9 cellular contexts compared by ENCODE assay signal in the genomic region with DNA sequence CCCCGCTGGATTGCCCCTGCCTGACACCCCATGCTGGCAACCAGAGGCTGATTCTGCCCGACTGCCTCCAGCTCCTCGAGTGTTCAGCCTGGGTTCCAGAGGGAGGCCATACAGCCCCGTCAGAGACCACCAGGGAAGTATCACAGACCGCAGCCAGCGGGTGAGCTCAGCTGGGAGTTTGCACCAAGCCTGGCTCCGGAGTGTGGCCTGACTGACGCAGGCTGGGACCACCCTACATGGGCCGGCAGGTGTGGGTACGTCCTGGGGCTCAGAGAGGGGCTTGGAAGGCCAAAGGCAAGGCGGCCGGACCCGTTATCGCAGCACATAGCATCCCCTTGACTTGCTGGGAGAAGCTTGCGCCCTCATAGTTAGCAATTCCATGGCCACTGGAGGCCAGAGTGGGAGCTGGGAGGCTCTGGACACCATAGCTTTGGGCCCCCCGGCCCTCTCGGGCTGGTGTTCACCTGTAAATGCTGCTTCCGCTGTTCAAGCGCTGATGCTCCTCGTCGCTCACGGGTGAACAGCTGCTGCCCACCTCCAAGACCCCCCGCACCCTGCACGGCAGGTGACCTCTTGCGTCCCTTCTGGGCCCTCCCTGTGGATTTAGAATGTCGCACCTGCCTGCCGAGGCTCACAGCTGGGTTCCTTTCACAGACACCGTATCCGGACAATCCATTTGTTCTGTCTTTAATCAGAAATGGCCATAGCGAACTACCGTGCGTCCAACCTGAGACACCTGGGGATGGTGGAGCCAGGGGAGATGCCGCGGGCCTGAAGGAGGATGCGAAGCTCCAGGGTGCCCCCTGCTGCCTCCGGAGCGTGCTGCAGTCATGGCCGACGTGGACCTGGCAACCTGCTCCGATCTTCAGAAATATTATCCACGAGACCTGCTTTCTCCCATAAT. TPM values are rescaled to one million over a fixed set of nuclear protein-coding genes. Genes with fewer than 3 reads are reported as not detected.
A peak's percentile ranks its signal among the peaks of the same experiment; 100 is the strongest.
DNase-seq lines count a peak whose midpoint lies in the region; ATAC-seq, FAIRE-seq and TF ChIP-seq lines count a peak whose summit lies in the region.
"Had no signal": no experiment of that assay in that cellular context is flagged by ENCODE, and none has a peak within 500 bp of the region (broad histone marks: within the 10 kb centered on the region; RNA-seq: fewer than 3 reads in every experiment).

No MANE protein-coding gene starts in this region.

- peaks cover 2% of the 10 kb centered on the region for H3K4me1 Mint-ChIP-seq in activated CD4-positive, alpha-beta T cell treated with anti-CD3 and anti-CD28 coated beads for 36 hours

- CTCF ChIA-PET in activated CD4-positive, alpha-beta T cell treated with anti-CD3 and anti-CD28 coated beads for 36 hours (lab: Charles Lee), result interaction anchor here (0.5 to 8.0 kb wide), 27 partner anchors 8 to 626 kb away, joined by 3 to 129 read pairs (median 4); a partner anchor contains a TSS

- 49% methylated on average over 26 of the region's 41 CpGs for WGBS in suprapubic skin

- TF ChIP-seq CTCF in D721Med (IDR thresholded peaks at IDR 0.05; ENCODE audit: insufficient read depth, missing control alignments), result peak; percentile 73
- TF ChIP-seq CTCF in suprapubic skin (IDR thresholded peaks at IDR 0.05), result peak in 1 of 2 donors; percentile 64

- no peak overlapping the region for H3K27ac ChIP-seq in suprapubic skin

- no peak overlapping the region for H3K4me3 ChIP-seq in suprapubic skin

- H3K27me3 ChIP-seq in suprapubic skin, result no peaks in the 10 kb centered on the region

- no peaks in the 10 kb centered on the region for H3K36me3 Mint-ChIP-seq in activated CD4-positive, alpha-beta T cell treated with anti-CD3 and anti-CD28 coated beads for 36 hours (ENCODE audit: low read depth)

- H3K9me3 Mint-ChIP-seq in activated CD4-positive, alpha-beta T cell treated with anti-CD3 and anti-CD28 coated beads for 36 hours (ENCODE audit: low read depth), result no peaks in the 10 kb centered on the region

- H3K4me1 ChIP-seq in suprapubic skin, result peaks cover 7% of the 10 kb centered on the region

- no peaks in the 10 kb centered on the region for H3K36me3 ChIP-seq in suprapubic skin

- intact Hi-C loops in activated CD4-positive, alpha-beta T cell treated with anti-CD3 and anti-CD28 coated beads for 36 hours (cut with DNase I, micrococcal nuclease), result loop anchor here (1.0 to 5.0 kb wide), 4 partner anchors 51 to 292 kb away; no protein-coding TSS in a partner anchor

- no peaks in the 10 kb centered on the region for H3K9me3 ChIP-seq in suprapubic skin

- no peaks in the 10 kb centered on the region for H3K27me3 Mint-ChIP-seq in activated CD4-positive, alpha-beta T cell treated with anti-CD3 and anti-CD28 coated beads for 36 hours

- no peak for FAIRE-seq in D721Med (lab: Jason Lieb, UNC)

- no peak for TF ChIP-seq POLR2A in suprapubic skin (IDR thresholded peaks at IDR 0.05)

- DNase-seq in D721Med (ENCODE audit: insufficient read length, low spot score), result peak; percentile 78
- DNase-seq in NCI-H345 treated with DMSO at 0.1 percent for 48 hours (lab: John Stamatoyannopoulos, UW; ENCODE audit: unreplicated experiment), result peak; percentile 90
- peak; percentile 88 for DNase-seq in activated CD4-positive, alpha-beta T cell treated with anti-CD3 and anti-CD28 coated beads for 36 hours
- DNase-seq in cerebellum (ENCODE audit: low spot score), result peak; percentile 56
- DNase-seq in lung microvascular endothelial cell (ENCODE audit: low read depth in 2 of 2), result peak; percentile 56 to 80
- peak; percentile 42 to 55 for DNase-seq in stimulated activated CD8-positive, alpha-beta memory T cell treated with anti-CD3 and anti-CD28 coated beads, Interleukin-7, amount 100 ng/mL, for 48 hours (ENCODE audit: extremely low read depth in 1 of 2, low read depth in 1 of 2)
- DNase-seq in suprapubic skin (ENCODE audit: low spot score in 2 of 2), result no peak

- ATAC-seq in HG02852 (IDR thresholded peaks at IDR 0.05; ENCODE audit: unreplicated experiment), result peak; percentile 80
- peak; percentile 89 for ATAC-seq in activated CD4-positive, alpha-beta T cell treated with anti-CD3 and anti-CD28 coated beads for 36 hours

- no peak for TF ChIP-seq EP300 in suprapubic skin (IDR thresholded peaks at IDR 0.05)

- POLR2A ChIA-PET in activated CD4-positive, alpha-beta T cell treated with anti-CD3 and anti-CD28 coated beads for 36 hours (lab: Charles Lee), result no interaction called here

- no peak overlapping the region for H3K27ac Mint-ChIP-seq in activated CD4-positive, alpha-beta T cell treated with anti-CD3 and anti-CD28 coated beads for 36 hours
- H3K27ac Mint-ChIP-seq: IgD-negative memory B cell had no signal

- no peak overlapping the region for H3K4me3 Mint-ChIP-seq in activated CD4-positive, alpha-beta T cell treated with anti-CD3 and anti-CD28 coated beads for 36 hours
- H3K4me3 Mint-ChIP-seq: IgD-negative memory B cell had no signal

RNA-seq across cellular contexts. Expression of a gene that starts 31.2 kb away (rescaled TPM):
- 1 to 10 TPM; 8.2 to 9.8 TPM for total RNA-seq in activated CD4-positive, alpha-beta T cell treated with anti-CD3 and anti-CD28 coated beads for 36 hours
- total RNA-seq in cerebellum (9.7 TPM), lung microvascular endothelial cell (35.5 and 37.1 TPM in 2 replicates), suprapubic skin (100 to 1,000 TPM in 1 of 4 donors, 10 to 100 TPM in 3; 30.3 to 101 (median 39.7) TPM)

Comparison
In these comparisons a context has a peak if more than half of its experiments do, and no peak if none do; other contexts are left out.
1. DNase-seq: peak in D721Med (single experiment), NCI-H345 treated with DMSO at 0.1 percent for 48 hours (single experiment), activated CD4-positive, alpha-beta T cell treated with anti-CD3 and anti-CD28 coated beads for 36 hours (single experiment), cerebellum (single experiment), lung microvascular endothelial cell (2 of 2) and stimulated activated CD8-positive, alpha-beta memory T cell treated with anti-CD3 and anti-CD28 coated beads, Interleukin-7, amount 100 ng/mL, for 48 hours (2 of 2); none in suprapubic skin (0 of 2).